In genomic region chr14:73027984-73028383, GRCh38 we compare ENCODE assay signal across 1 cellular context.
TF ChIP-seq lines count a peak whose summit lies in the region.

No MANE protein-coding gene starts in this region.

TF ChIP-seq in K562, 482 proteins besides CTCF, POLR2A, EP300 and RAD21 (continued from another document and continues in another):
- TF ChIP-seq TAF15 (IDR thresholded peaks at IDR 0.05; ENCODE audit: low read depth, low read length) (no peak), SMAD3 (CRISPR knock-in tag; conservative IDR thresholded peaks at IDR 0.05) (peak; percentile 76; the same call in 1 of the 2 replicates), ID3 (CRISPR knock-in tag; IDR thresholded peaks at IDR 0.05) (no peak), ID3 (tag; IDR thresholded peaks at IDR 0.05) (peak; percentile 93), HINFP (tag; conservative IDR thresholded peaks at IDR 0.05; ENCODE audit: low read depth) (peak; percentile 73), ELK1 (CRISPR knock-in tag; IDR thresholded peaks at IDR 0.05) (no peak), ZNF740 (CRISPR knock-in tag; IDR thresholded peaks at IDR 0.05) (no peak), ZNF740 (tag; IDR thresholded peaks at IDR 0.05) (peak in 1 of 2 experiments; percentile 87; a peak in 2 of 4 replicates), REST (CRISPR knock-in tag; IDR thresholded peaks at IDR 0.05; ENCODE audit: low read depth) (no peak), HBP1 (CRISPR knock-in tag; IDR thresholded peaks at IDR 0.05) (no peak), CHD2 (IDR thresholded peaks at IDR 0.05; ENCODE audit: low read depth, low read length) (no peak), FOXK2 (conservative IDR thresholded peaks at IDR 0.05 in 1 of 2, IDR thresholded peaks at IDR 0.05 in 1 of 2; ENCODE audit: low read depth in 2 of 2) (no peak), KHSRP (IDR thresholded peaks at IDR 0.05) (no peak), NFE2L1 (tag; IDR thresholded peaks at IDR 0.05; ENCODE audit: borderline replicate concordance, low read depth) (peak; percentile 33; the same call in 1 of the 2 replicates), LCOR (CRISPR knock-in tag; IDR thresholded peaks at IDR 0.05) (no peak), COPS2 (conservative IDR thresholded peaks at IDR 0.05) (no peak), CHD7 (IDR thresholded peaks at IDR 0.05; ENCODE audit: low read depth, low read length) (no peak), GATAD2B (IDR thresholded peaks at IDR 0.05; ENCODE audit: borderline replicate concordance) (no peak), CHD1 (IDR thresholded peaks at IDR 0.05; ENCODE audit: low read length) (no peak), ZC3H8 (IDR thresholded peaks at IDR 0.05) (no peak), ELF4 (CRISPR knock-in tag; IDR thresholded peaks at IDR 0.05) (no peak), TBP (optimal IDR thresholded peaks at IDR 0.05; ENCODE audit: low read depth, low read length) (no peak), SMAD1 (IDR thresholded peaks at IDR 0.05; ENCODE audit: low read depth, low read length, partially characterized antibody) (no peak), MYBL2 (IDR thresholded peaks at IDR 0.05; ENCODE audit: low read depth) (no peak), MYBL2 (CRISPR knock-in tag; IDR thresholded peaks at IDR 0.05; ENCODE audit: borderline replicate concordance) (no peak), ZNF551 (CRISPR knock-in tag; IDR thresholded peaks at IDR 0.05) (no peak), CEBPG (CRISPR knock-in tag; IDR thresholded peaks at IDR 0.05) (no peak), CEBPG (tag; conservative IDR thresholded peaks at IDR 0.05 in 1 of 2, IDR thresholded peaks at IDR 0.05 in 1 of 2) (no peak), SLC30A9 (CRISPR knock-in tag; IDR thresholded peaks at IDR 0.05) (no peak), FOXA3 (CRISPR knock-in tag; conservative IDR thresholded peaks at IDR 0.05 in 1 of 2, IDR thresholded peaks at IDR 0.05 in 1 of 2) (no peak), KAT2B (IDR thresholded peaks at IDR 0.05; ENCODE audit: low read depth, low read length) (no peak), SP2 (IDR thresholded peaks at IDR 0.05; ENCODE audit: extremely low read depth, low read depth, low read length, poor library complexity, severe bottlenecking) (no peak), TAF9B (IDR thresholded peaks at IDR 0.05; ENCODE audit: partially characterized antibody) (no peak), TFAM (CRISPR knock-in tag; conservative IDR thresholded peaks at IDR 0.05) (no peak), TAF7 (tag; IDR thresholded peaks at IDR 0.05) (peak; percentile 37; the same call in 1 of the 2 replicates), SAFB (IDR thresholded peaks at IDR 0.05; ENCODE audit: borderline replicate concordance, low read depth, low read length) (no peak), NFYB (IDR thresholded peaks at IDR 0.05; ENCODE audit: extremely low read depth, insufficient read length) (no peak), GTF2B (IDR thresholded peaks at IDR 0.05; ENCODE audit: extremely low read depth, insufficient read length) (no peak), IFI16 (CRISPR knock-in tag; IDR thresholded peaks at IDR 0.05) (peak; percentile 18; the same call in 1 of the 2 replicates), ZNF655 (CRISPR knock-in tag; IDR thresholded peaks at IDR 0.05) (no peak)
